10 cellular contexts compared by ENCODE assay signal in the genomic region with DNA sequence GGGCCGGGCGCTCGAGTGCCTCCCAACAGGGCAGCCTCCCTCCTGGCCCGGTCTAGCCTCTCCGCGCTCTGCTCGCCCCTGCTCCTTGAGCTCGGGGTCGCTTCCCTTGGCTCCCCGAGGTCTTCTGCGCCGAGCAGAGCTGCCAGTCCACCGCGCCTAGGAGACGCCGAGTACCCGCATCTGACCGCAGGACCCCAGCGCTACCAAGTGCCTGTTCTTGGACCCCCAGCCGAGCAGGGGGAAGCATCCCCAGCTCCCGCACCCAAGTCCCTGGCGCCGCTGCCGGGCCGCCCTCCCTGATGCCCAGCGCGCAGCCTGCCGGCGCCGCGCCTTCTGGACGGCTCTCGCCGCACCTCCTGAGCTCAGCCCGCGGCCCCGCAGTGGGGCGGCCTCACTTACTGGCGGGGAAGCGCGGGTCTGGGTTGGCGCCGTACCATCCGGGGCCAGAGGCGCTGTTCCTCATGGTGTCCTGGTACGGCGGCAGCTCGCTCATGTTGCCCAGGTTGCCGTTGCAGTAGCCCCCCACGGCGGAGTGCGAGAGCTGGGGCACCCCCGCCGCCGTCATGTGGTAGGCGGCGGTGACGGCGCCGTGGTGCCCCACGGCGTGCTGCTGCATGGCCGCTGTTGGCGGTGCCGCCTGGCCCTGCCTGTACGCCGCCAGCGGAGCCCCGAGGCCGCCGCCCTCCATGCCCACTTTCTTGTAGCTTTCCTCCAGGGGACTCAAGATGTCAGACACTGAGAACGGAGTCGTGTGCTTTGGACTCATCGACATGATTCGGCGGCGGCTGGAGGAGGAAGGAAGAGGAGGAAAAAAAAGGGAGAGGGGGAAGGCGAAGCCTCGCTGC. TPM values are rescaled to one million over a fixed set of nuclear protein-coding genes. Genes with fewer than 3 reads are reported as not detected.
DNase-seq lines count a peak whose midpoint lies in the region; ATAC-seq lines count a peak whose summit lies in the region.
"Had no signal": no experiment of that assay in that cellular context is flagged by ENCODE, and none has a peak within 500 bp of the region (broad histone marks: within the 10 kb centered on the region; RNA-seq: fewer than 3 reads in every experiment).

No MANE protein-coding gene starts in this region.

- WGBS in esophagus, 2 donors, result 2 to 3% methylated on average over 79 of the region's 79 CpGs

- H3K36me3 ChIP-seq in esophagus (ENCODE audit: control insufficient read depth in 2 of 2, insufficient read depth in 2 of 2, low read length in 1 of 2), result no peaks in the 10 kb centered on the region
- H3K36me3 ChIP-seq in skeletal muscle satellite cell (ENCODE audit: insufficient read depth, low read length), result no peaks in the 10 kb centered on the region

- peak overlapping the region; percentile 32 to 55 for H3K4me3 ChIP-seq in esophagus (ENCODE audit: low read depth in 1 of 2, low read length in 2 of 2)
- H3K4me3 ChIP-seq in skeletal muscle satellite cell (ENCODE audit: low read length), result peak overlapping the region; percentile 34

- H3K9ac ChIP-seq in skeletal muscle satellite cell (ENCODE audit: low read depth, low read length), result no peak overlapping the region

- DNase-seq in NCI-H2196 (lab: John Stamatoyannopoulos, UW; ENCODE audit: unreplicated experiment), result peak; percentile 39
- DNase-seq in NCI-H2196 treated with DMSO at 0.1 percent for 48 hours (lab: John Stamatoyannopoulos, UW; ENCODE audit: unreplicated experiment), result no peak
- peak; percentile 62 for DNase-seq in NCI-H345 (lab: John Stamatoyannopoulos, UW)
- no peak for DNase-seq in inferior parietal cortex (ENCODE audit: extremely low spot score)
- DNase-seq in hippocampal formation (lab: John Stamatoyannopoulos, UW), result no peak
- DNase-seq: AML-193, T1000 had no signal

- ATAC-seq in HG02610 (IDR thresholded peaks at IDR 0.05; ENCODE audit: unreplicated experiment), result no peak

- H3K27me3 ChIP-seq in esophagus (ENCODE audit: control insufficient read depth in 1 of 2, insufficient read depth in 2 of 2, low read length in 2 of 2) (peaks cover 12 to 70% of the 10 kb centered on the region in 2 donors), skeletal muscle satellite cell (ENCODE audit: control insufficient read depth, insufficient read depth, low read length) (peaks cover 98% of the 10 kb centered on the region)

- H3K27ac ChIP-seq in esophagus (ENCODE audit: low read depth in 2 of 2, low read length in 1 of 2), result no peak overlapping the region

- peaks cover 16 to 31% of the 10 kb centered on the region in 2 donors for H3K4me1 ChIP-seq in esophagus (ENCODE audit: control insufficient read depth in 2 of 2, insufficient read depth in 2 of 2, low read length in 1 of 2)
- H3K4me1 ChIP-seq in skeletal muscle satellite cell (ENCODE audit: control insufficient read depth, insufficient read depth, low read length), result peaks cover 7% of the 10 kb centered on the region

- H3K9me3 ChIP-seq in esophagus (ENCODE audit: control insufficient read depth in 2 of 2, insufficient read depth in 1 of 2, low read depth in 1 of 2, low read length in 1 of 2), result peaks cover 0 to 13% of the 10 kb centered on the region in 2 donors
- H3K9me3 ChIP-seq in skeletal muscle satellite cell (replicated peaks; ENCODE audit: low read length), result no peaks in the 10 kb centered on the region

- H3K4me2 ChIP-seq in skeletal muscle satellite cell (ENCODE audit: low read length), result peak overlapping the region; percentile 54

RNA-seq across cellular contexts. Expression of a gene that starts 1.2 kb away (rescaled TPM):
- under 1 TPM in 1 of 2 donors, not detected in 1; 0.04 TPM for polyA plus RNA-seq in esophagus
- total RNA-seq in skeletal muscle satellite cell (2012; rRNA removed), result not detected in 2 replicates

Comparison
In these comparisons a context has a peak if more than half of its experiments do, and no peak if none do; other contexts are left out.
1. DNase-seq: peak in NCI-H2196 (single experiment) and NCI-H345 (single experiment); none in NCI-H2196 treated with DMSO at 0.1 percent for 48 hours (single experiment), inferior parietal cortex (single experiment) and hippocampal formation (0 of 2).